Comparison of ENCODE assay signal across 13 cellular contexts in genomic region chr17:41781404-41782110, GRCh38. TPM values are rescaled to one million over a fixed set of nuclear protein-coding genes. Genes with fewer than 3 reads are reported as not detected.
DNase-seq lines count a peak whose midpoint lies in the region; ATAC-seq and TF ChIP-seq lines count a peak whose summit lies in the region.
"Had no signal": no experiment of that assay in that cellular context is flagged by ENCODE, and none has a peak within 500 bp of the region (broad histone marks: within the 10 kb centered on the region; RNA-seq: fewer than 3 reads in every experiment).

No MANE protein-coding gene starts in this region.

- H3K27me3 Mint-ChIP-seq in endothelial cell (ENCODE audit: unreplicated experiment) = peaks cover 11% of the 10 kb centered on the region

- H3K36me3 ChIP-seq in mesodermal cell (ENCODE audit: control insufficient read depth, insufficient read depth, low read length) (peaks cover 44% of the 10 kb centered on the region), thoracic aorta (no peaks in the 10 kb centered on the region)

- H3K4me1 Mint-ChIP-seq in endothelial cell (ENCODE audit: unreplicated experiment) = peaks cover 38% of the 10 kb centered on the region
- H3K4me1 Mint-ChIP-seq: central memory CD8-positive, alpha-beta T cell had no signal

- H3K27ac Mint-ChIP-seq in endothelial cell (ENCODE audit: unreplicated experiment) = peak overlapping the region; percentile 86
- H3K27ac Mint-ChIP-seq: activated T-helper 1 cell treated with anti-CD3 and anti-CD28 coated beads, Interleukin-12 subunit alpha, Interleukin-12 subunit beta, Interleukin-2, Interleukin-4 antibody, amounts not matched to agents 30 ng/mL and 10 ng/mL and 1 ng/mL, durations not matched to agents 14 hours and 24 hours and 36 hours had no signal

- H3K36me3 Mint-ChIP-seq in endothelial cell (ENCODE audit: low read depth, unreplicated experiment) = peaks cover 24% of the 10 kb centered on the region

- no peaks in the 10 kb centered on the region for H3K9me3 Mint-ChIP-seq in endothelial cell (ENCODE audit: unreplicated experiment)
- H3K9me3 Mint-ChIP-seq: activated T-helper 1 cell treated with anti-CD3 and anti-CD28 coated beads, Interleukin-12 subunit alpha, Interleukin-12 subunit beta, Interleukin-2, Interleukin-4 antibody, amounts not matched to agents 30 ng/mL and 10 ng/mL and 1 ng/mL, durations not matched to agents 14 hours and 24 hours and 36 hours; central memory CD8-positive, alpha-beta T cell had no signal

- DNase-seq in RWPE1 (ENCODE audit: low spot score) = no peak
- DNase-seq in endothelial cell (ENCODE audit: low spot score) = no peak
- no peak for DNase-seq in thoracic aorta (ENCODE audit: low spot score)
- DNase-seq in hepatic stellate cell (ENCODE audit: low spot score) = no peak
- DNase-seq in CD1c-positive myeloid dendritic cell (ENCODE audit: extremely low spot score) = no peak
- DNase-seq in RKO (ENCODE audit: low spot score) = no peak
- DNase-seq: activated CD4-positive, CD25-positive, alpha-beta regulatory T cell; NCI-H1436 had no signal

- H3K4me3 ChIP-seq in mesodermal cell (ENCODE audit: extremely low read depth, insufficient read depth, low read length, poor library complexity, severe bottlenecking) (no peak overlapping the region), thoracic aorta (no peak overlapping the region)
- H3K4me3 ChIP-seq: SK-N-MC had no signal

- H3K9me3 ChIP-seq in mesodermal cell (ENCODE audit: control insufficient read depth, low read length) (no peaks in the 10 kb centered on the region), thoracic aorta (no peaks in the 10 kb centered on the region)

- H3K4me1 ChIP-seq in mesodermal cell (ENCODE audit: control insufficient read depth, insufficient read depth, low read length, poor library complexity, severe bottlenecking) = peaks cover 42% of the 10 kb centered on the region
- H3K4me1 ChIP-seq in thoracic aorta (ENCODE audit: control insufficient read depth in 1 of 2, low read depth in 2 of 2) = peaks cover 39 to 76% of the 10 kb centered on the region in 2 donors

- peak overlapping the region; percentile 83 for H3K4me3 Mint-ChIP-seq in endothelial cell (ENCODE audit: unreplicated experiment)
- H3K4me3 Mint-ChIP-seq: activated T-helper 1 cell treated with anti-CD3 and anti-CD28 coated beads, Interleukin-12 subunit alpha, Interleukin-12 subunit beta, Interleukin-2, Interleukin-4 antibody, amounts not matched to agents 30 ng/mL and 10 ng/mL and 1 ng/mL, durations not matched to agents 14 hours and 24 hours and 36 hours; central memory CD8-positive, alpha-beta T cell had no signal

- H3K27ac ChIP-seq in RWPE1 = peak overlapping the region; percentile 97
- H3K27ac ChIP-seq in mesodermal cell (ENCODE audit: low read depth, low read length, severe bottlenecking) = peak overlapping the region; percentile 16
- peak overlapping the region; percentile 62 to 66 for H3K27ac ChIP-seq in thoracic aorta
- H3K27ac ChIP-seq: SK-N-MC had no signal

- no peak for ATAC-seq in thoracic aorta (ENCODE audit: insufficient number of reproducible peaks, low FRiP score, low read depth)
- ATAC-seq in HG03378 (IDR thresholded peaks at IDR 0.05; ENCODE audit: unreplicated experiment) = no peak

- CTCF ChIA-PET in RWPE1 (lab: Yijun Ruan, JAX) = interaction anchor here (0.8 to 2.8 kb wide), 3 partner anchors 20 to 44 kb away, joined by 5 to 10 read pairs (median 6); partner anchors contain the start of gene P3H4

- 93 to 94% methylated on average over 10 to 12 of the region's 13 CpGs for WGBS in mesodermal cell (ENCODE audit: insufficient coverage in 2 of 2), 2 experiments

- TF ChIP-seq CTCF in RWPE1 (conservative IDR thresholded peaks at IDR 0.05; ENCODE audit: low read depth) (no peak), endothelial cell (IDR thresholded peaks at IDR 0.05; ENCODE audit: unreplicated experiment) (no peak), thoracic aorta (IDR thresholded peaks at IDR 0.05) (no peak)

- H3K27me3 ChIP-seq in thoracic aorta (replicated peaks; ENCODE audit: insufficient read depth) = no peaks in the 10 kb centered on the region

- POLR2A ChIA-PET in RWPE1 (lab: Yijun Ruan, JAX; ENCODE audit: low non-redundant PET) = interaction anchor here (0.6 to 1.3 kb wide), 3 partner anchors 11 to 64 kb away, joined by 4 read pairs; no protein-coding TSS in a partner anchor

RNA-seq across cellular contexts. Expression of gene JUP, which starts 5.0 kb away (rescaled TPM):
- total RNA-seq in endothelial cell (ENCODE audit: unreplicated experiment) = 330 TPM
- 133 TPM for polyA plus RNA-seq in mesodermal cell (2013, experiment 1 of 2)
- 116 TPM for polyA plus RNA-seq in mesodermal cell (2013, experiment 2 of 2)
- 10 to 100 TPM; 82.4 to 98.7 TPM for total RNA-seq in thoracic aorta

RNA-seq across cellular contexts. Expression of gene P3H4, which starts 30.2 kb away (rescaled TPM):
- total RNA-seq in endothelial cell (ENCODE audit: unreplicated experiment) (22.6 TPM), thoracic aorta (10 to 100 TPM; 20.7 to 41.0 TPM)
- polyA plus RNA-seq in mesodermal cell (2013, experiment 1 of 2) = 51.8 TPM
- polyA plus RNA-seq in mesodermal cell (2013, experiment 2 of 2) = 41.0 TPM

RNA-seq across cellular contexts. Expression of gene FKBP10, which starts 31.2 kb away (rescaled TPM):
- 167 TPM for total RNA-seq in endothelial cell (ENCODE audit: unreplicated experiment)
- 380 TPM for polyA plus RNA-seq in mesodermal cell (2013, experiment 1 of 2)
- polyA plus RNA-seq in mesodermal cell (2013, experiment 2 of 2) = 318 TPM
- total RNA-seq in thoracic aorta = 100 to 1,000 TPM; 125 to 188 TPM

RNA-seq across cellular contexts. Expression of gene HAP1, which starts 47.1 kb away (rescaled TPM):
- total RNA-seq in endothelial cell (ENCODE audit: unreplicated experiment) = 18.1 TPM
- polyA plus RNA-seq in mesodermal cell (2013, experiment 1 of 2) = 0.77 TPM
- 0.51 TPM for polyA plus RNA-seq in mesodermal cell (2013, experiment 2 of 2)
- total RNA-seq in thoracic aorta = under 1 TPM in 1 of 2 donors, not detected in 1; 0.35 TPM
- total RNA-seq: activated T-helper 1 cell treated with anti-CD3 and anti-CD28 coated beads, Interleukin-12 subunit alpha, Interleukin-12 subunit beta, Interleukin-2, Interleukin-4 antibody, amounts not matched to agents 30 ng/mL and 10 ng/mL and 1 ng/mL, durations not matched to agents 14 hours and 24 hours and 36 hours had no signal

RNA-seq across cellular contexts. Expression of gene NT5C3B, which starts 54.5 kb away (rescaled TPM):
- 79.9 TPM for total RNA-seq in endothelial cell (ENCODE audit: unreplicated experiment)
- polyA plus RNA-seq in mesodermal cell (2013, experiment 1 of 2) = 72.1 TPM
- polyA plus RNA-seq in mesodermal cell (2013, experiment 2 of 2) = 61.6 TPM
- total RNA-seq in thoracic aorta = 10 to 100 TPM; 62.1 to 69.7 TPM

Comparison
In these comparisons a context has a peak if more than half of its experiments do, and no peak if none do; other contexts are left out.
1. H3K27ac ChIP-seq: peak in every context shown above with its lines; median percentile 97 in RWPE1; 64 in thoracic aorta; 16 in mesodermal cell.